ENCODE assay signal across 18 cellular contexts in genomic region chr12:31009976-31010375, GRCh38.
"Had no signal": no experiment of that assay in that cellular context is flagged by ENCODE, and none has a peak within 500 bp of the region (broad histone marks: within the 10 kb centered on the region; RNA-seq: fewer than 3 reads in every experiment).

No MANE protein-coding gene starts in this region.

- H3K9me3 Mint-ChIP-seq: natural killer cell treated with Interleukin-12 subunit alpha and Interleukin-12 subunit beta and Interleukin-15 and Interleukin-18, amount 100 ng/mL, for 72 hours; neural progenitor cell; stimulated activated naive CD8-positive, alpha-beta T cell treated with anti-CD3 and anti-CD28 coated beads, Interleukin-15, amount 100 ng/mL, for 72 hours had no signal

- H3K4me1 Mint-ChIP-seq: naive B cell, neural progenitor cell had no signal

- H3K36me3 Mint-ChIP-seq: naive B cell; natural killer cell treated with Interleukin-12 subunit alpha and Interleukin-12 subunit beta and Interleukin-15 and Interleukin-18, amount 100 ng/mL, for 72 hours; neural progenitor cell had no signal

- H3K4me3 Mint-ChIP-seq: naive B cell; natural killer cell treated with Interleukin-12 subunit alpha and Interleukin-12 subunit beta and Interleukin-15 and Interleukin-18, amount 100 ng/mL, for 72 hours; neural progenitor cell; stimulated activated naive CD8-positive, alpha-beta T cell treated with anti-CD3 and anti-CD28 coated beads, Interleukin-15, amount 100 ng/mL, for 72 hours had no signal

- DNase-seq: effector CD4-positive, alpha-beta T cell; foreskin fibroblast; gastrocnemius medialis; heart left ventricle; left colon; left ventricle myocardium inferior; mucosa of descending colon; naive B cell; right cardiac atrium; stimulated activated CD4-positive, alpha-beta T cell treated with anti-CD3 and anti-CD28 coated beads, Interleukin-1b, Interleukin-23, amount 100 ng/mL, for 48 hours; stimulated activated CD4-positive, alpha-beta T cell treated with anti-CD3 and anti-CD28 coated beads, Interleukin-4, amount 100 ng/mL, for 1 hour; stimulated activated CD8-positive, alpha-beta memory T cell treated with anti-CD3 and anti-CD28 coated beads, Interleukin-4, amount 100 ng/mL, for 48 hours; stimulated activated naive CD4-positive, alpha-beta T cell; stimulated activated naive CD8-positive, alpha-beta T cell treated with anti-CD3 and anti-CD28 coated beads, Interleukin-15, amount 100 ng/mL, for 72 hours; trophoblast cell had no signal

- H3K27ac Mint-ChIP-seq: natural killer cell treated with Interleukin-12 subunit alpha and Interleukin-12 subunit beta and Interleukin-15 and Interleukin-18, amount 100 ng/mL, for 72 hours had no signal

- ATAC-seq: esophagus mucosa; gastrocnemius medialis; heart left ventricle; left colon; mucosa of descending colon; natural killer cell treated with Interleukin-12 subunit alpha and Interleukin-12 subunit beta and Interleukin-15 and Interleukin-18, amount 100 ng/mL, for 72 hours; right cardiac atrium; stimulated activated naive CD8-positive, alpha-beta T cell treated with anti-CD3 and anti-CD28 coated beads, Interleukin-15, amount 100 ng/mL, for 72 hours had no signal
